Comparison of ENCODE assay signal across 9 cellular contexts in the genomic region with DNA sequence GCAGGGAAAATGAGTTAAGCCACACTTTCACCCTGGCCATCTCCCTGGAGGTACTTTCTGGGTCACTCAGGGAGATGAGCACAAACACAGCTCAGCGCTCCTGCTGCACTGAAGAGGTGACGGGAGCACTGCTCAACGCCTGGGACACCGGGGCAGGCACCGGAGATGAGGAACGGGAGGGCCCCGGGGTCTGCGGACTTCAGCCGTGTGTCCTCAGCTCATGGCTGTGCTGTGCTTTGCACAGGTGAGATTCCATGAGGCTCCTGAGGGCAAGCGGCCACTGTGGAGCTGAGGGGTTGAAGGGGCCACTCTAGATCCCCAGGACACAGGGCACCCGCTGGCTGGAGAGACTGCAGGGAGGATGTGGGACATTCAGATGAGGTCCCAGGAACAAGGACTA.
"Had no signal": no experiment of that assay in that cellular context is flagged by ENCODE, and none has a peak within 500 bp of the region (broad histone marks: within the 10 kb centered on the region; RNA-seq: fewer than 3 reads in every experiment).

No MANE protein-coding gene starts in this region.

- H3K9ac ChIP-seq: GM23248 had no signal

- H3K4me3 Mint-ChIP-seq: GM23338, H9, HFFc6 had no signal

- H3K4me1 ChIP-seq: HAP-1 had no signal

- H2AFZ ChIP-seq: GM23248, GM23338 had no signal

- H3K9me3 Mint-ChIP-seq: HFFc6 had no signal

- H3K4me1 Mint-ChIP-seq: GM23338, H9 had no signal

- H3K27ac ChIP-seq: GM23248 had no signal

- DNase-seq: GM23248, GOT3, H7, H9, HCEC 1CT, HFFc6 had no signal

- H3K4me2 ChIP-seq: GM23338 had no signal

- ATAC-seq: GM23338, HCT116 had no signal

- H3K36me3 ChIP-seq: HAP-1 had no signal

- H3K27ac Mint-ChIP-seq: GM23338, H9, HFFc6 had no signal

- H3K9me3 ChIP-seq: HAP-1 had no signal

- H3K4me3 ChIP-seq: GM23248, GM23338, HAP-1 had no signal
